ENCODE assay signal across 28 cellular contexts in genomic region chr22:37086184-37086583, GRCh38. TPM values are rescaled to one million over a fixed set of nuclear protein-coding genes. Genes with fewer than 3 reads are reported as not detected.
"Had no signal": no experiment of that assay in that cellular context is flagged by ENCODE, and none has a peak within 500 bp of the region (broad histone marks: within the 10 kb centered on the region; RNA-seq: fewer than 3 reads in every experiment).

No MANE protein-coding gene starts in this region.

- H3K9me3 Mint-ChIP-seq: mesothelial cell of epicardium, naive B cell had no signal

- DNase-seq: dermis blood vessel endothelial cell; dorsolateral prefrontal cortex; effector CD4-positive, alpha-beta T cell; effector memory CD4-positive, alpha-beta T cell; esophagus squamous epithelium; foreskin fibroblast; foreskin melanocyte; gastrocnemius medialis; glutamatergic neuron; head of caudate nucleus; heart right ventricle; hippocampal formation; left cardiac atrium; left ventricle myocardium superior; lower lobe of right lung; mesenchymal stem cell; mucosa of descending colon; naive B cell had no signal

- H3K4me3 Mint-ChIP-seq: mesothelial cell of epicardium, naive B cell had no signal

- H3K36me3 Mint-ChIP-seq: mesothelial cell of epicardium, naive B cell had no signal

- H3K27ac Mint-ChIP-seq: mesothelial cell of epicardium, naive B cell had no signal

- H3K4me1 Mint-ChIP-seq: mesothelial cell of epicardium, naive B cell had no signal

- ATAC-seq: esophagus mucosa, gastrocnemius medialis, heart right ventricle, left cardiac atrium, left lung, left ventricle myocardium superior, lower lobe of right lung, mucosa of descending colon had no signal

RNA-seq across cellular contexts. Expression of gene TMPRSS6, which starts 23.3 kb away (rescaled TPM):
- total RNA-seq: dermis blood vessel endothelial cell, dorsolateral prefrontal cortex, endothelial cell of umbilical vein, epithelial cell of proximal tubule, esophagus mucosa, glomerular endothelial cell, heart right ventricle, kidney epithelial cell, left cardiac atrium, left ventricle myocardium superior, lung microvascular endothelial cell, mesenteric fat pad, mesothelial cell of epicardium, myocyte had no signal
